In the genomic region with DNA sequence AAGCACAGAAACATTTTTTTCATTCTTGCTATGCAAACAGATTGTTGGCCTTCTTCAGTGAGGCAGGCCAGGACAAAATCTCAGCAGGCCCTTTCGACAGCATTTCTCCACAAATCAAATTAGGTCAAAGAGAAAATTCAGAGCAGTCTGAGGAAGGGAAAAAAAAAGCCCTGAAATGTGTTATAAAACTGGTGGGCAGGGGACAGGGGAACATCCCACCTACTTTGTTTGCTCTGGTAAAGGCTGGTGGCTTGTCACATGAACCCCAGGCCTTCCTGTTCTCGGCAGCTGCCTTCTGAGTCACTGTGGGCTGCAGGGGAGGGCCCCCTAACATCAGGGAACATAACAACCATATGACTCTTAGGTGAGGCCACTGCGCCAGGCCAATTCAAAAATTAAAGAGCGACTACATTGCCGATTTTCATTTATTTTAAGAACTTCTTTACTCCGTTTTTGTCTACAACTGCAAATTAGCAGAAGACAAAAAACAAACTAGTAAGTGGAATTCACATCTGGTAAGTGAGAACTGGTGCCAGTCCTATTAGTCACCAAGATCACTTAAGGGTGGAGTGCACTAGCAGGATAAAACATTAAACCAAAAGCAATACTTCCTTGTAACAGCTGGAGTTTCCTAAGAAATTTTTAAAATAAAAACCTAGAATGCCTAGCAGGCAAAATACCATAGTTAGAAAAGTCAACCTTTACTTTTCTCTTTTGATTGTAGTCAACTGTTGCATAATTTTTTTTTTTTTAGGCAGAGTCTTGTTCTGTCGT, we compare ENCODE assay signal across 8 cellular contexts. TPM values are rescaled to one million over a fixed set of nuclear protein-coding genes. Genes with fewer than 3 reads are reported as not detected.
DNase-seq lines count a peak whose midpoint lies in the region; ATAC-seq and TF ChIP-seq lines count a peak whose summit lies in the region.

No MANE protein-coding gene starts in this region.

- H3K4me1 Mint-ChIP-seq in IgD-negative memory B cell: peaks cover 6 to 7% (median 6%) of the 10 kb centered on the region in 3 donors

- peak; percentile 90 for DNase-seq in Caki2 (ENCODE audit: low read depth)
- DNase-seq in activated CD4-positive, alpha-beta T cell treated with anti-CD3 and anti-CD28 coated beads for 24 hours (ENCODE audit: low read depth in 2 of 2): peak; percentile 49 to 60
- DNase-seq in choroid plexus epithelial cell (ENCODE audit: low read depth): peak; percentile 96
- DNase-seq in stimulated activated CD4-positive, alpha-beta T cell treated with anti-CD3 and anti-CD28 coated beads, Interleukin-4, amount 100 ng/mL, for 4 hours: peak; percentile 51 to 81
- no peak for DNase-seq in NCI-H1694 treated with DMSO at 0.1 percent for 48 hours (lab: John Stamatoyannopoulos, UW)

- H3K4me3 ChIP-seq in choroid plexus epithelial cell (ENCODE audit: low read depth, low read length) (no peak overlapping the region), liver (ENCODE audit: low read depth in 1 of 3, low read length in 3 of 3) (no peak overlapping the region)

- H3K27ac ChIP-seq in liver (ENCODE audit: low read depth in 1 of 2, low read length in 2 of 2): peak overlapping the region; percentile 75 to 83

- H3K27ac Mint-ChIP-seq in IgD-negative memory B cell: peak overlapping the region; percentile 56 to 94 (median 84)

- no peaks in the 10 kb centered on the region for H3K9me3 ChIP-seq in liver (ENCODE audit: control insufficient read depth in 4 of 4, low read length in 3 of 4)

- H3K4me1 ChIP-seq in liver (ENCODE audit: control insufficient read depth in 4 of 4, insufficient read depth in 4 of 4, low read length in 3 of 4): peaks cover 0 to 5% (median under 1%) of the 10 kb centered on the region in 4 donors

- peak overlapping the region in 2 of 4 donors; percentile 20 to 72 for H3K4me3 Mint-ChIP-seq in IgD-negative memory B cell

- no peaks in the 10 kb centered on the region for H3K9me3 Mint-ChIP-seq in IgD-negative memory B cell

- WGBS in liver: 47% methylated on average over 7 of the region's 7 CpGs

- no peaks in the 10 kb centered on the region for H3K27me3 ChIP-seq in liver (ENCODE audit: control insufficient read depth in 4 of 4, insufficient read depth in 4 of 4, low read length in 3 of 4)

- ATAC-seq in GM21576 (IDR thresholded peaks at IDR 0.05; ENCODE audit: unreplicated experiment): peak; percentile 99

- no peaks in the 10 kb centered on the region for H3K27me3 Mint-ChIP-seq in IgD-negative memory B cell

- in situ Hi-C loops in Caki2 (cut with HindIII; ENCODE audit: low pct_unique_long_range_greater_than_20kb, low sequenced_read_pairs): no loop called here

- TF ChIP-seq CTCF in choroid plexus epithelial cell (conservative IDR thresholded peaks at IDR 0.05; ENCODE audit: low read depth, low read length): no peak
- TF ChIP-seq CTCF in liver (IDR thresholded peaks at IDR 0.05; ENCODE audit: low read depth, low read length, missing input control): no peak

- no peaks in the 10 kb centered on the region for H3K36me3 Mint-ChIP-seq in IgD-negative memory B cell

- peak in 1 of 2 donors; percentile 14 for TF ChIP-seq RAD21 in liver (IDR thresholded peaks at IDR 0.05)

- peak overlapping the region in 1 of 2 donors; percentile 21 for H3K9ac ChIP-seq in liver (ENCODE audit: low read depth in 1 of 2, low read length in 2 of 2)

- H3K36me3 ChIP-seq in liver (ENCODE audit: control insufficient read depth in 4 of 4, insufficient read depth in 3 of 4, low read depth in 1 of 4, low read length in 3 of 4): no peaks in the 10 kb centered on the region

TF ChIP-seq in liver, 16 proteins besides CTCF, POLR2A, EP300 and RAD21:
- TF ChIP-seq HNF4A (conservative IDR thresholded peaks at IDR 0.05) (no peak), RXRA (IDR thresholded peaks at IDR 0.05) (peak in 1 of 2 donors; percentile 17), FOXA2 (IDR thresholded peaks at IDR 0.05) (no peak), HNF4G (IDR thresholded peaks at IDR 0.05) (no peak), EGR1 (IDR thresholded peaks at IDR 0.05; ENCODE audit: low read depth in 2 of 2) (no peak), JUND (IDR thresholded peaks at IDR 0.05) (peak; percentile 55 to 59), SP1 (IDR thresholded peaks at IDR 0.05) (peak; percentile 55), NR2F2 (IDR thresholded peaks at IDR 0.05) (no peak), GABPA (IDR thresholded peaks at IDR 0.05 in 1 of 2, conservative IDR thresholded peaks at IDR 0.05 in 1 of 2) (no peak), TAF1 (conservative IDR thresholded peaks at IDR 0.05) (no peak)
- TF ChIP-seq, protein P1, sequence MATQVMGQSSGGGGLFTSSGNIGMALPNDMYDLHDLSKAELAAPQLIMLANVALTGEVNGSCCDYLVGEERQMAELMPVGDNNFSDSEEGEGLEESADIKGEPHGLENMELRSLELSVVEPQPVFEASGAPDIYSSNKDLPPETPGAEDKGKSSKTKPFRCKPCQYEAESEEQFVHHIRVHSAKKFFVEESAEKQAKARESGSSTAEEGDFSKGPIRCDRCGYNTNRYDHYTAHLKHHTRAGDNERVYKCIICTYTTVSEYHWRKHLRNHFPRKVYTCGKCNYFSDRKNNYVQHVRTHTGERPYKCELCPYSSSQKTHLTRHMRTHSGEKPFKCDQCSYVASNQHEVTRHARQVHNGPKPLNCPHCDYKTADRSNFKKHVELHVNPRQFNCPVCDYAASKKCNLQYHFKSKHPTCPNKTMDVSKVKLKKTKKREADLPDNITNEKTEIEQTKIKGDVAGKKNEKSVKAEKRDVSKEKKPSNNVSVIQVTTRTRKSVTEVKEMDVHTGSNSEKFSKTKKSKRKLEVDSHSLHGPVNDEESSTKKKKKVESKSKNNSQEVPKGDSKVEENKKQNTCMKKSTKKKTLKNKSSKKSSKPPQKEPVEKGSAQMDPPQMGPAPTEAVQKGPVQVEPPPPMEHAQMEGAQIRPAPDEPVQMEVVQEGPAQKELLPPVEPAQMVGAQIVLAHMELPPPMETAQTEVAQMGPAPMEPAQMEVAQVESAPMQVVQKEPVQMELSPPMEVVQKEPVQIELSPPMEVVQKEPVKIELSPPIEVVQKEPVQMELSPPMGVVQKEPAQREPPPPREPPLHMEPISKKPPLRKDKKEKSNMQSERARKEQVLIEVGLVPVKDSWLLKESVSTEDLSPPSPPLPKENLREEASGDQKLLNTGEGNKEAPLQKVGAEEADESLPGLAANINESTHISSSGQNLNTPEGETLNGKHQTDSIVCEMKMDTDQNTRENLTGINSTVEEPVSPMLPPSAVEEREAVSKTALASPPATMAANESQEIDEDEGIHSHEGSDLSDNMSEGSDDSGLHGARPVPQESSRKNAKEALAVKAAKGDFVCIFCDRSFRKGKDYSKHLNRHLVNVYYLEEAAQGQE (IDR thresholded peaks at IDR 0.05): no peak
- TF ChIP-seq, protein P2, sequence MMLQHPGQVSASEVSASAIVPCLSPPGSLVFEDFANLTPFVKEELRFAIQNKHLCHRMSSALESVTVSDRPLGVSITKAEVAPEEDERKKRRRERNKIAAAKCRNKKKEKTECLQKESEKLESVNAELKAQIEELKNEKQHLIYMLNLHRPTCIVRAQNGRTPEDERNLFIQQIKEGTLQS (IDR thresholded peaks at IDR 0.05): no peak
- TF ChIP-seq, protein P3, sequence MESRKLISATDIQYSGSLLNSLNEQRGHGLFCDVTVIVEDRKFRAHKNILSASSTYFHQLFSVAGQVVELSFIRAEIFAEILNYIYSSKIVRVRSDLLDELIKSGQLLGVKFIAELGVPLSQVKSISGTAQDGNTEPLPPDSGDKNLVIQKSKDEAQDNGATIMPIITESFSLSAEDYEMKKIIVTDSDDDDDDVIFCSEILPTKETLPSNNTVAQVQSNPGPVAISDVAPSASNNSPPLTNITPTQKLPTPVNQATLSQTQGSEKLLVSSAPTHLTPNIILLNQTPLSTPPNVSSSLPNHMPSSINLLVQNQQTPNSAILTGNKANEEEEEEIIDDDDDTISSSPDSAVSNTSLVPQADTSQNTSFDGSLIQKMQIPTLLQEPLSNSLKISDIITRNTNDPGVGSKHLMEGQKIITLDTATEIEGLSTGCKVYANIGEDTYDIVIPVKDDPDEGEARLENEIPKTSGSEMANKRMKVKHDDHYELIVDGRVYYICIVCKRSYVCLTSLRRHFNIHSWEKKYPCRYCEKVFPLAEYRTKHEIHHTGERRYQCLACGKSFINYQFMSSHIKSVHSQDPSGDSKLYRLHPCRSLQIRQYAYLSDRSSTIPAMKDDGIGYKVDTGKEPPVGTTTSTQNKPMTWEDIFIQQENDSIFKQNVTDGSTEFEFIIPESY (IDR thresholded peaks at IDR 0.05): no peak

RNA-seq across cellular contexts. Expression of a gene that starts 46.2 kb away (rescaled TPM):
- 22.6 and 26.6 TPM in 2 replicates for total RNA-seq in Caki2 (2014; rRNA removed; shearing (Covaris generic); ENCODE audit: low replicate concordance)
- polyA plus RNA-seq in IgD-negative memory B cell (15.2 TPM), liver (1 to 10 TPM; 6.9 to 9.1 TPM)
- 10 to 100 TPM; 20.5 to 54.9 TPM for total RNA-seq in liver

RNA-seq across cellular contexts. Expression of a gene that starts 57.0 kb away (rescaled TPM):
- 63.1 and 74.5 TPM in 2 replicates for total RNA-seq in Caki2 (2014; rRNA removed; shearing (Covaris generic); ENCODE audit: low replicate concordance)
- polyA plus RNA-seq in IgD-negative memory B cell: 29.2 TPM
- total RNA-seq in liver: 100 to 1,000 TPM in 1 of 2 donors, 10 to 100 TPM in 1; 72.7 to 688 TPM
- polyA plus RNA-seq in liver: 100 to 1,000 TPM; 344 to 513 TPM
